ENCODE assay signal across 7 cellular contexts in the genomic region with DNA sequence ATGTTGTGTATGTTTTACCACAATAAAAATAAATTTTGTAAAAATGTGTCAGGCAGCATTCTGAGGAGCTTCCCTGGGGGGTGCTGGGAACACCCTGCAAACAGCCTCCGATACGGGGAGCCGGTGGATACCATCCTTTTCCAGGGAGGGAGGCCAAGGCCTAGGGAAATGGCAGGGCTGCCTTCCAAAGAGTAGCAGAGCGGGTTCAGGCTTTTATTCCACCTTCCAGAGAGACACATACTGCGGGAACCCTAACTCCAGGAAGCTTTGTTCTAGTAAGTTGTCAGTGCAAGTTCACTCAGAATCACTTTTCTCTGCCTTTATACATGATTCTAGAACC. TPM values are rescaled to one million over a fixed set of nuclear protein-coding genes. Genes with fewer than 3 reads are reported as not detected.
DNase-seq lines count a peak whose midpoint lies in the region; ATAC-seq and TF ChIP-seq lines count a peak whose summit lies in the region.

No MANE protein-coding gene starts in this region.

- H3K9me3 ChIP-seq in DOHH2 (ENCODE audit: control insufficient read depth, insufficient read depth, low read length) (0 out of 2 replicates have a peak, but pooled peaks cover 4% of the 10 kb centered on the region), heart right ventricle (no peaks in the 10 kb centered on the region)

- H3K9ac ChIP-seq in KMS-11, result peak overlapping the region; percentile 96

- H3K27me3 ChIP-seq in DOHH2 (ENCODE audit: control insufficient read depth, low read length), result no peaks in the 10 kb centered on the region
- no peaks in the 10 kb centered on the region for H3K27me3 ChIP-seq in KMS-11 (ENCODE audit: insufficient read depth, low read depth)
- H3K27me3 ChIP-seq in heart right ventricle, result no peaks in the 10 kb centered on the region

- 17% methylated on average over 5 of the region's 5 CpGs for WGBS in heart right ventricle, 2 donors

- H3K9me2 ChIP-seq in DOHH2 (replicated peaks; ENCODE audit: control insufficient read depth, low read length), result no peaks in the 10 kb centered on the region

- H3K27ac ChIP-seq in DOHH2 (ENCODE audit: low read depth, low read length), result peak overlapping the region; percentile 72
- H3K27ac ChIP-seq in KMS-11, result peak overlapping the region; percentile 93
- peak overlapping the region; percentile 96 to 100 (median 99) for H3K27ac ChIP-seq in heart right ventricle

- H3K27ac Mint-ChIP-seq in activated T-helper 17 cell treated with anti-CD3 and anti-CD28 coated beads, Interleukin-2, amount 50 U/mL, for 72 hours, result peak overlapping the region; percentile 90

- peaks cover 6% of the 10 kb centered on the region; the same call in 1 of the 2 replicates for H3F3A ChIP-seq in DOHH2 (ENCODE audit: control insufficient read depth, insufficient read depth)

- H3K4me1 ChIP-seq in DOHH2 (ENCODE audit: control insufficient read depth, low read length) (peaks cover 39% of the 10 kb centered on the region), KMS-11 (ENCODE audit: low read depth, poor library complexity, severe bottlenecking) (peaks cover 44% of the 10 kb centered on the region), heart right ventricle (peaks cover 4 to 48% (median 36%) of the 10 kb centered on the region in 9 donors)

- H3K4me3 Mint-ChIP-seq in activated T-helper 17 cell treated with anti-CD3 and anti-CD28 coated beads, Interleukin-2, amount 50 U/mL, for 72 hours, result peak overlapping the region; percentile 89

- peaks cover 42% of the 10 kb centered on the region for H3K79me2 ChIP-seq in DOHH2 (ENCODE audit: control insufficient read depth, low read length)
- H3K79me2 ChIP-seq in KMS-11 (ENCODE audit: insufficient read depth, low read depth), result peaks cover 28% of the 10 kb centered on the region

- H4K20me1 ChIP-seq in DOHH2 (ENCODE audit: control insufficient read depth, insufficient read depth, low read depth, low read length) (no peaks in the 10 kb centered on the region), KMS-11 (ENCODE audit: insufficient read depth) (peaks cover under 1% of the 10 kb centered on the region; the same call in 1 of the 2 replicates)

- H3K4me3 ChIP-seq in DOHH2 (ENCODE audit: low read length), result peak overlapping the region; percentile 94
- peak overlapping the region; percentile 87 for H3K4me3 ChIP-seq in KMS-11 (IDR thresholded peaks at IDR 0.05; ENCODE audit: insufficient read depth, low read depth, low read length)
- peak overlapping the region; percentile 48 to 95 (median 90) for H3K4me3 ChIP-seq in heart right ventricle

- H2AFZ ChIP-seq in KMS-11 (ENCODE audit: low read depth), result peak overlapping the region; percentile 93

- TF ChIP-seq CTCF in DOHH2 (IDR thresholded peaks at IDR 0.05; ENCODE audit: low read depth, low read length, poor library complexity, severe bottlenecking) (no peak), KMS-11 (conservative IDR thresholded peaks at IDR 0.05; ENCODE audit: low read depth, low read length) (no peak), heart right ventricle (IDR thresholded peaks at IDR 0.05) (no peak)

- H3K36me3 ChIP-seq in DOHH2 (ENCODE audit: control insufficient read depth, low read length), result no peaks in the 10 kb centered on the region; the same call in 1 of the 2 replicates
- no peaks in the 10 kb centered on the region for H3K36me3 ChIP-seq in KMS-11 (ENCODE audit: insufficient read depth)
- H3K36me3 ChIP-seq in heart right ventricle, result no peaks in the 10 kb centered on the region

- DNase-seq in heart right ventricle (peak in 1 of 2 donors; percentile 26), putamen (ENCODE audit: low spot score) (peak; percentile 52)

- H3K9me3 Mint-ChIP-seq in activated T-helper 17 cell treated with anti-CD3 and anti-CD28 coated beads, Interleukin-2, amount 50 U/mL, for 72 hours, result no peaks in the 10 kb centered on the region

- H3K4me2 ChIP-seq in DOHH2 (ENCODE audit: low read length), result peak overlapping the region; percentile 88
- peak overlapping the region; percentile 78 for H3K4me2 ChIP-seq in KMS-11

- peaks cover 30% of the 10 kb centered on the region for H3K4me1 Mint-ChIP-seq in activated T-helper 17 cell treated with anti-CD3 and anti-CD28 coated beads, Interleukin-2, amount 50 U/mL, for 72 hours

- H3K27me3 Mint-ChIP-seq in activated T-helper 17 cell treated with anti-CD3 and anti-CD28 coated beads, Interleukin-2, amount 50 U/mL, for 72 hours, result no peaks in the 10 kb centered on the region

- intact Hi-C loops in heart right ventricle (cut with DNase I), result loop anchor here in 5 of 10 donors (5.0 to 10.0 kb wide), 3 partner anchors 34 to 142 kb away; no protein-coding TSS in a partner anchor

- no peak for ATAC-seq in activated T-helper 17 cell treated with anti-CD3 and anti-CD28 coated beads, Interleukin-2, amount 50 U/mL, for 72 hours (replicated peaks)
- ATAC-seq in heart right ventricle (peak in 7 of 8 donors; percentile 18 to 48 (median 37)), HG03460 (IDR thresholded peaks at IDR 0.05; ENCODE audit: unreplicated experiment) (no peak), GM19463 (IDR thresholded peaks at IDR 0.05; ENCODE audit: unreplicated experiment) (no peak)

- H3K36me3 Mint-ChIP-seq in activated T-helper 17 cell treated with anti-CD3 and anti-CD28 coated beads, Interleukin-2, amount 50 U/mL, for 72 hours (ENCODE audit: low read depth), result peaks cover 14% of the 10 kb centered on the region

RNA-seq across cellular contexts. Expression of a gene that starts 0.9 kb away (rescaled TPM):
- 10 to 100 TPM; 37.4 to 38.4 TPM for total RNA-seq in activated T-helper 17 cell treated with anti-CD3 and anti-CD28 coated beads, Interleukin-2, amount 50 U/mL, for 72 hours
- total RNA-seq in heart right ventricle, result 10 to 100 TPM; 16.2 to 25.3 (median 21.2) TPM
- polyA plus RNA-seq in heart right ventricle, result 1 to 10 TPM; 5.9 to 8.8 TPM

Comparison
In these comparisons a context has a peak if more than half of its experiments do, and no peak if none do; other contexts are left out.
1. ATAC-seq: peak in heart right ventricle (7 of 8); none in activated T-helper 17 cell treated with anti-CD3 and anti-CD28 coated beads, Interleukin-2, amount 50 U/mL, for 72 hours (single experiment), HG03460 (single experiment) and GM19463 (single experiment).
2. Peak in every context shown above with its lines, with median percentiles within 50 percentile points of each other: H3K27ac ChIP-seq and H3K4me3 ChIP-seq.